Comparison of ENCODE assay signal across 18 cellular contexts in the genomic region with DNA sequence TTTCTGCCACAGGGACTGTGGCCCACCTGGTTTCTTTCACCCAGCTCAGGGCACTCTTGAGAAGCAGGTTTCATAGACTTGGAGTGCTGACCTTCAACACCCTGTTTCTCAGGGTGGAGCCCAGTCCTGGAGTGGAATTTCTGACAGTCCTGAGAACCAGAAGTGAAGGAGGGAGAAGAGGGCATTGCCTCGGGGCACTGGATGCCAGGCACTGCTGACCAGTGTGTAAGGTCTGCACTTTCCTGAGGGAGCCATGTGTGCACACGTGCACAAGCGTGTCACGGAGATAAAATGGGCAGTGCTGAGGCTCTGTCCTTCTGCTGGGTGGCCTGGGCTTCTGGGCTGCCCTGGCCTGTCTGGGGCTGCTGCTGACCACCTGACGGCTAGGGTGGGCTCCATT.
DNase-seq lines count a peak whose midpoint lies in the region; ATAC-seq, FAIRE-seq and TF ChIP-seq lines count a peak whose summit lies in the region.
"Had no signal": no experiment of that assay in that cellular context is flagged by ENCODE, and none has a peak within 500 bp of the region (broad histone marks: within the 10 kb centered on the region; RNA-seq: fewer than 3 reads in every experiment).

No MANE protein-coding gene starts in this region.

- no peak overlapping the region for H2AFZ ChIP-seq in H1 (ENCODE audit: low read length)

- no peaks in the 10 kb centered on the region for H3K79me2 ChIP-seq in H1 (ENCODE audit: control insufficient read depth in 1 of 2, insufficient read depth in 2 of 2, low read length in 2 of 2)

- peak overlapping the region; percentile 85; the same call in 1 of the 2 replicates for H2BK5ac ChIP-seq in H1 (ENCODE audit: low read depth, low read length)

- CTCF ChIA-PET in H1 (lab: Charles Lee; ENCODE audit: partially characterized antibody) = interaction anchor here (0.7 to 22.2 kb wide), 10 partner anchors 9 to 169 kb away, joined by 3 to 245 read pairs (median 4); no protein-coding TSS in a partner anchor

- peak overlapping the region; percentile 26 to 45; a peak in 2 of 4 replicates for H3K4me2 ChIP-seq in H1 (ENCODE audit: insufficient read depth in 1 of 2, low read depth in 2 of 2, low read length in 2 of 2)

- peaks cover 1% of the 10 kb centered on the region; the same call in 1 of the 2 replicates for H3K23me2 ChIP-seq in H1 (ENCODE audit: low read depth, low read length)

- H3K9ac ChIP-seq in H1 (replicated peaks in 1 of 4; ENCODE audit: extremely low read depth in 1 of 4, low read depth in 3 of 4, low read length in 3 of 4) = no peak overlapping the region
- no peak overlapping the region for H3K9ac ChIP-seq in stomach smooth muscle (ENCODE audit: low read length in 2 of 2)

- TF ChIP-seq CTCF in cardiac muscle cell (IDR thresholded peaks at IDR 0.05; ENCODE audit: low read depth, low read length) (no peak), H1 (IDR thresholded peaks at IDR 0.05; ENCODE audit: control extremely low read depth in 1 of 3, insufficient read depth in 1 of 3, low read depth in 1 of 3, low read length in 3 of 3) (no peak), left lung (IDR thresholded peaks at IDR 0.05) (no peak)

- H3K9me3 ChIP-seq in cardiac muscle cell (ENCODE audit: low read depth) = no peaks in the 10 kb centered on the region
- no peaks in the 10 kb centered on the region for H3K9me3 ChIP-seq in H1 (ENCODE audit: insufficient read depth in 2 of 2, low read depth in 1 of 2, low read length in 1 of 2)
- no peaks in the 10 kb centered on the region for H3K9me3 ChIP-seq in left lung
- H3K9me3 ChIP-seq in stomach smooth muscle (ENCODE audit: control insufficient read depth in 2 of 2, low read length in 2 of 2) = no peaks in the 10 kb centered on the region

- peak overlapping the region; percentile 84 for H3K18ac ChIP-seq in H1 (ENCODE audit: extremely low read depth, low read length)

- no peak overlapping the region for H3K14ac ChIP-seq in H1 (ENCODE audit: insufficient read length)

- H2BK12ac ChIP-seq in H1 (ENCODE audit: low read depth, low read length) = peak overlapping the region; percentile 97; the same call in 1 of the 2 replicates

- H3K27ac ChIP-seq in cardiac muscle cell (peak overlapping the region; percentile 15), H1 (ENCODE audit: low read depth, low read length) (no peak overlapping the region), left lung (no peak overlapping the region), stomach smooth muscle (ENCODE audit: low read length) (peak overlapping the region; percentile 55)

- H2BK20ac ChIP-seq in H1 (ENCODE audit: low read length) = peak overlapping the region; percentile 92

- TF ChIP-seq EP300 in H1 (IDR thresholded peaks at IDR 0.05; ENCODE audit: borderline replicate concordance in 1 of 2, low read depth in 2 of 2, low read length in 2 of 2) = no peak

- H3K27me3 ChIP-seq in cardiac muscle cell = peaks cover 3% of the 10 kb centered on the region
- no peaks in the 10 kb centered on the region for H3K27me3 ChIP-seq in H1 (replicated peaks in 1 of 4; ENCODE audit: control insufficient read depth in 3 of 4, extremely low read depth in 1 of 4, insufficient read depth in 3 of 4, low read length in 3 of 4)
- H3K27me3 ChIP-seq in left lung = peaks cover 0 to 19% of the 10 kb centered on the region in 2 donors
- no peaks in the 10 kb centered on the region for H3K27me3 ChIP-seq in stomach smooth muscle (ENCODE audit: control insufficient read depth in 1 of 2, insufficient read depth in 2 of 2, low read length in 2 of 2)

- H2BK120ac ChIP-seq in H1 (replicated peaks; ENCODE audit: low read depth, low read length) = peak overlapping the region; percentile 27

- intact Hi-C loops in left cardiac atrium (cut with DNase I) (loop anchor here in 1 of 2 donors (10.0 kb wide), 2 partner anchors 125 to 235 kb away; a partner anchor contains a TSS), left lung (cut with DNase I) (no loop called here)

- peaks cover 13% of the 10 kb centered on the region for H3K4me1 ChIP-seq in cardiac muscle cell (ENCODE audit: low read depth)
- H3K4me1 ChIP-seq in H1 (replicated peaks in 1 of 4; ENCODE audit: control insufficient read depth in 3 of 4, insufficient read depth in 4 of 4, low read length in 3 of 4) = peaks cover 9 to 26% (median 18%) of the 10 kb centered on the region in 4 experiments
- no peaks in the 10 kb centered on the region for H3K4me1 ChIP-seq in left lung
- H3K4me1 ChIP-seq in stomach smooth muscle (ENCODE audit: control insufficient read depth, insufficient read depth, low read length) = peaks cover 20% of the 10 kb centered on the region

- no peaks in the 10 kb centered on the region for H3K79me1 ChIP-seq in H1 (ENCODE audit: low read depth, low read length)

- no peak overlapping the region for H4K5ac ChIP-seq in H1 (ENCODE audit: insufficient read length, low read depth, low read length)

- no peak for FAIRE-seq in H1 (lab: Jason Lieb, UNC)
- FAIRE-seq: HepG2 had no signal

- POLR2A ChIA-PET in H1 (lab: Charles Lee; ENCODE audit: partially characterized antibody) = interaction anchor here (1.5 kb wide), 1 partner anchor 29 kb away, joined by 3 read pairs; no protein-coding TSS in a partner anchor

- peak overlapping the region; percentile 50 for H4K91ac ChIP-seq in H1 (replicated peaks; ENCODE audit: insufficient read length, low read length)

- no peaks in the 10 kb centered on the region for H4K20me1 ChIP-seq in H1 (replicated peaks in 1 of 2; ENCODE audit: control insufficient read depth in 1 of 2, insufficient read depth in 2 of 2, low read length in 2 of 2)

- no peak overlapping the region for H3K4ac ChIP-seq in H1 (replicated peaks; ENCODE audit: insufficient read length, low read depth, low read length)

- TF ChIP-seq POLR2A in H1 (IDR thresholded peaks at IDR 0.05; ENCODE audit: control extremely low read depth in 1 of 2, low read depth in 2 of 2, low read length in 2 of 2) = no peak

- H3K36me3 ChIP-seq in cardiac muscle cell = peaks cover 30% of the 10 kb centered on the region
- no peaks in the 10 kb centered on the region for H3K36me3 ChIP-seq in H1 (ENCODE audit: control insufficient read depth in 2 of 4, insufficient read depth in 4 of 4, low read length in 3 of 4)
- H3K36me3 ChIP-seq in left lung = no peaks in the 10 kb centered on the region
- peaks cover 39 to 46% of the 10 kb centered on the region in 2 donors for H3K36me3 ChIP-seq in stomach smooth muscle (ENCODE audit: control insufficient read depth in 2 of 2, insufficient read depth in 2 of 2, low read length in 2 of 2)

- peak overlapping the region; percentile 98; the same call in 1 of the 2 replicates for H2BK15ac ChIP-seq in H1 (ENCODE audit: low read length)

- H2AK5ac ChIP-seq in H1 (ENCODE audit: low read depth, low read length) = no peak overlapping the region

- H3K4me3 ChIP-seq in cardiac muscle cell = no peak overlapping the region
- no peak overlapping the region for H3K4me3 ChIP-seq in H1 (ENCODE audit: extremely low read depth in 1 of 4, insufficient read depth in 2 of 4, low read depth in 3 of 4, low read length in 4 of 4)
- H3K4me3 ChIP-seq in left lung = no peak overlapping the region
- H3K4me3 ChIP-seq in stomach smooth muscle (ENCODE audit: low read length in 2 of 2) = no peak overlapping the region

- no peak overlapping the region for H3K56ac ChIP-seq in H1 (replicated peaks; ENCODE audit: insufficient read length, low read depth, low read length)

- DNase-seq in cardiac muscle cell (ENCODE audit: low read depth in 1 of 2, low spot score in 1 of 2) (peak in 1 of 2 donors; percentile 55), left cardiac atrium (no peak), H1 (ENCODE audit: low read depth in 1 of 2, low spot score in 2 of 2) (no peak), left lung (peak in 1 of 2 donors; percentile 13), SHP77 treated with DMSO at 0.1 percent for 48 hours (lab: John Stamatoyannopoulos, UW) (no peak), dermis blood vessel endothelial cell (no peak), NCI-H1092 (lab: John Stamatoyannopoulos, UW) (no peak)
- DNase-seq: C1 segment of cervical spinal cord, HFFc6, KG1, NCI-H1436 treated with DMSO at 0.1 percent for 48 hours, NCI-H2029 treated with DMSO at 0.1 percent for 48 hours, NCI-H510A treated with DMSO at 0.1 percent for 48 hours, NCI-H82, SHP77 had no signal

- WGBS in H1 (ENCODE audit: extremely low coverage in 1 of 2, insufficient coverage in 1 of 2, insufficient read length in 1 of 2, insufficient replicate concordance in 2 of 2, low coverage in 1 of 2, low lambda C conversion rate in 2 of 2, missing lambda C conversion rate in 1 of 2), 2 experiments = 74% methylated on average over 5 of the region's 5 CpGs; no CpG with 5 or more reads in 1 of the 2 experiments

- H4K8ac ChIP-seq in H1 (ENCODE audit: extremely low read depth, insufficient read depth, low read length) = no peak overlapping the region

- ATAC-seq in left cardiac atrium (no peak), left lung (peak; percentile 88)
- ATAC-seq: HepG2, Panc1 had no signal

- TF ChIP-seq RAD21 in H1 (IDR thresholded peaks at IDR 0.05 in 1 of 2, conservative IDR thresholded peaks at IDR 0.05 in 1 of 2; ENCODE audit: low read depth in 2 of 2, low read length in 2 of 2) = no peak

- H3K23ac ChIP-seq in H1 (ENCODE audit: insufficient read length) = no peak overlapping the region

TF ChIP-seq in H1, 55 proteins besides CTCF, POLR2A, EP300 and RAD21 (continues in another document):
- TF ChIP-seq KDM5A (IDR thresholded peaks at IDR 0.05; ENCODE audit: low read length) (no peak), NRF1 (IDR thresholded peaks at IDR 0.05; ENCODE audit: low read depth, low read length) (no peak), HDAC6 (IDR thresholded peaks at IDR 0.05; ENCODE audit: low read depth, low read length) (no peak), SRF (IDR thresholded peaks at IDR 0.05; ENCODE audit: low read depth, low read length) (no peak), RFX5 (IDR thresholded peaks at IDR 0.05; ENCODE audit: borderline replicate concordance, low read depth, low read length) (no peak)
- TF ChIP-seq, protein P1, sequence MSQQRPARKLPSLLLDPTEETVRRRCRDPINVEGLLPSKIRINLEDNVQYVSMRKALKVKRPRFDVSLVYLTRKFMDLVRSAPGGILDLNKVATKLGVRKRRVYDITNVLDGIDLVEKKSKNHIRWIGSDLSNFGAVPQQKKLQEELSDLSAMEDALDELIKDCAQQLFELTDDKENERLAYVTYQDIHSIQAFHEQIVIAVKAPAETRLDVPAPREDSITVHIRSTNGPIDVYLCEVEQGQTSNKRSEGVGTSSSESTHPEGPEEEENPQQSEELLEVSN (IDR thresholded peaks at IDR 0.05) = no peak
- TF ChIP-seq, protein P2, sequence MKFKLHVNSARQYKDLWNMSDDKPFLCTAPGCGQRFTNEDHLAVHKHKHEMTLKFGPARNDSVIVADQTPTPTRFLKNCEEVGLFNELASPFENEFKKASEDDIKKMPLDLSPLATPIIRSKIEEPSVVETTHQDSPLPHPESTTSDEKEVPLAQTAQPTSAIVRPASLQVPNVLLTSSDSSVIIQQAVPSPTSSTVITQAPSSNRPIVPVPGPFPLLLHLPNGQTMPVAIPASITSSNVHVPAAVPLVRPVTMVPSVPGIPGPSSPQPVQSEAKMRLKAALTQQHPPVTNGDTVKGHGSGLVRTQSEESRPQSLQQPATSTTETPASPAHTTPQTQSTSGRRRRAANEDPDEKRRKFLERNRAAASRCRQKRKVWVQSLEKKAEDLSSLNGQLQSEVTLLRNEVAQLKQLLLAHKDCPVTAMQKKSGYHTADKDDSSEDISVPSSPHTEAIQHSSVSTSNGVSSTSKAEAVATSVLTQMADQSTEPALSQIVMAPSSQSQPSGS (IDR thresholded peaks at IDR 0.05; ENCODE audit: low read length) = no peak

Comparison
In these comparisons a context has a peak if more than half of its experiments do, and no peak if none do; other contexts are left out.
1. H3K27ac ChIP-seq: peak in cardiac muscle cell (single experiment) and stomach smooth muscle (single experiment); none in H1 (single experiment) and left lung (0 of 2).